3 cellular contexts compared by ENCODE assay signal in genomic region chr3:158683216-158683975, GRCh38.
TF ChIP-seq lines count a peak whose summit lies in the region.

No MANE protein-coding gene starts in this region.

TF ChIP-seq in SK-N-SH, 30 proteins besides CTCF, POLR2A, EP300 and RAD21:
- TF ChIP-seq TEAD4 (IDR thresholded peaks at IDR 0.05; ENCODE audit: borderline replicate concordance, insufficient read depth) (no peak), PBX3 (IDR thresholded peaks at IDR 0.05) (peak; percentile 6; the same call in 1 of the 2 replicates)
TF ChIP-seq in SK-N-SH: peak in this region for 1.

TF ChIP-seq in SK-N-SH treated with all-trans-retinoic acid at 6 μM for 48 hours, 23 proteins besides CTCF, POLR2A, EP300 and RAD21:
- no peak for TF ChIP-seq CSRNP3 (CRISPR knock-in tag; IDR thresholded peaks at IDR 0.05)
- no peak for TF ChIP-seq CREB5 (CRISPR knock-in tag; IDR thresholded peaks at IDR 0.05; ENCODE audit: low read depth)
- no peak for TF ChIP-seq ZNF70 (CRISPR knock-in tag; IDR thresholded peaks at IDR 0.05)
- no peak for TF ChIP-seq OSR1 (CRISPR knock-in tag; IDR thresholded peaks at IDR 0.05)
- TF ChIP-seq TCF4 (CRISPR knock-in tag; IDR thresholded peaks at IDR 0.05; ENCODE audit: borderline replicate concordance) = no peak
- TF ChIP-seq ARNTL (CRISPR knock-in tag; IDR thresholded peaks at IDR 0.05; ENCODE audit: borderline replicate concordance, low read depth) = no peak
- TF ChIP-seq TOX (CRISPR knock-in tag; IDR thresholded peaks at IDR 0.05; ENCODE audit: borderline replicate concordance) = no peak
- no peak for TF ChIP-seq ESRRG (CRISPR knock-in tag; IDR thresholded peaks at IDR 0.05)
- TF ChIP-seq SNAI2 (CRISPR knock-in tag; IDR thresholded peaks at IDR 0.05) = no peak
- TF ChIP-seq BACH2 (CRISPR knock-in tag; IDR thresholded peaks at IDR 0.05; ENCODE audit: borderline replicate concordance) = no peak
- TF ChIP-seq TSHZ2 (CRISPR knock-in tag; IDR thresholded peaks at IDR 0.05) = no peak
- TF ChIP-seq ZFP3 (CRISPR knock-in tag; IDR thresholded peaks at IDR 0.05) = no peak
- TF ChIP-seq ZFP30 (CRISPR knock-in tag; IDR thresholded peaks at IDR 0.05) = no peak
- no peak for TF ChIP-seq GLIS3 (CRISPR knock-in tag; IDR thresholded peaks at IDR 0.05)
- TF ChIP-seq POU6F1 (CRISPR knock-in tag; IDR thresholded peaks at IDR 0.05; ENCODE audit: borderline replicate concordance, low read depth) = no peak
- no peak for TF ChIP-seq PATZ1 (CRISPR knock-in tag; IDR thresholded peaks at IDR 0.05; ENCODE audit: borderline replicate concordance)

TF ChIP-seq in H1, 55 proteins besides CTCF, POLR2A, EP300 and RAD21:
- TF ChIP-seq MAFK (IDR thresholded peaks at IDR 0.05; ENCODE audit: low read depth, low read length) (peak; percentile 11; the same call in 1 of the 2 replicates), SIRT6 (IDR thresholded peaks at IDR 0.05; ENCODE audit: low read length) (no peak)
